ENCODE assay signal across 17 cellular contexts in genomic region chr1:53740621-53741105, GRCh38. TPM values are rescaled to one million over a fixed set of nuclear protein-coding genes. Genes with fewer than 3 reads are reported as not detected.
DNase-seq lines count a peak whose midpoint lies in the region; TF ChIP-seq lines count a peak whose summit lies in the region.
"Had no signal": no experiment of that assay in that cellular context is flagged by ENCODE, and none has a peak within 500 bp of the region (broad histone marks: within the 10 kb centered on the region; RNA-seq: fewer than 3 reads in every experiment).

No MANE protein-coding gene starts in this region.

- DNase-seq in AG09309 (ENCODE audit: low read depth) (peak; percentile 84), H4 (ENCODE audit: low spot score) (peak; percentile 84), amniotic epithelial cell (ENCODE audit: low read depth) (peak; percentile 70), kidney tubule cell (ENCODE audit: low spot score) (peak; percentile 72), GM10266 (ENCODE audit: extremely low spot score) (no peak), pons (ENCODE audit: low spot score) (no peak), NCI-H2227 treated with DMSO at 0.1 percent for 48 hours (lab: John Stamatoyannopoulos, UW) (no peak)
- no peak for DNase-seq in stimulated activated CD8-positive, alpha-beta memory T cell treated with anti-CD3 and anti-CD28 coated beads, Interleukin-4, amount 100 ng/mL, for 48 hours
- DNase-seq: activated CD4-positive, alpha-beta T cell treated with anti-CD3 and anti-CD28 coated beads for 1 hour; activated effector memory CD4-positive, alpha-beta T cell treated with Interleukin-2 at 50 U/mL for 16 hours; COR-L47; GOT3; head of caudate nucleus; NK-92 treated with Interleukin-12 subunit alpha and Interleukin-12 subunit beta, amount 100 ng/mL, for 24 hours; stimulated activated CD4-positive, alpha-beta T cell treated with anti-CD3 and anti-CD28 coated beads, Interleukin-2, amount 100 ng/mL, for 24 hours; stimulated activated naive B cell treated with anti-CD40 and anti-IgM and Interleukin-4, amounts not matched to agents 10 μg/mL and 1 μg/mL and 100 μg/mL, for 72 hours had no signal

- no peak for TF ChIP-seq CTCF in AG09309 (IDR thresholded peaks at IDR 0.05; ENCODE audit: control insufficient read depth, insufficient read depth, low read depth, low read length, missing control alignments)
- no peak for TF ChIP-seq CTCF in GM10266 (IDR thresholded peaks at IDR 0.05; ENCODE audit: control insufficient read depth, insufficient read depth, low read depth, missing control alignments)

- H3K4me3 ChIP-seq in AG09309 (ENCODE audit: control insufficient read depth, low read depth, low read length): no peak overlapping the region; the same call in none of the 2 replicates

RNA-seq across cellular contexts. Expression of gene GLIS1, which starts 1.7 kb away (rescaled TPM):
- total RNA-seq in H4 (2014; rRNA removed; shearing (Covaris generic)): 0.86 and 1.0 TPM in 2 replicates
- total RNA-seq: dermis microvascular lymphatic vessel endothelial cell had no signal

Comparison
In these comparisons a context has a peak if more than half of its experiments do, and no peak if none do; other contexts are left out.
1. DNase-seq: peak in AG09309 (single experiment), H4 (single experiment), amniotic epithelial cell (single experiment) and kidney tubule cell (single experiment); none in GM10266 (single experiment), pons (single experiment), NCI-H2227 treated with DMSO at 0.1 percent for 48 hours (single experiment) and stimulated activated CD8-positive, alpha-beta memory T cell treated with anti-CD3 and anti-CD28 coated beads, Interleukin-4, amount 100 ng/mL, for 48 hours (single experiment).